ENCODE assay signal across 8 cellular contexts in the genomic region with DNA sequence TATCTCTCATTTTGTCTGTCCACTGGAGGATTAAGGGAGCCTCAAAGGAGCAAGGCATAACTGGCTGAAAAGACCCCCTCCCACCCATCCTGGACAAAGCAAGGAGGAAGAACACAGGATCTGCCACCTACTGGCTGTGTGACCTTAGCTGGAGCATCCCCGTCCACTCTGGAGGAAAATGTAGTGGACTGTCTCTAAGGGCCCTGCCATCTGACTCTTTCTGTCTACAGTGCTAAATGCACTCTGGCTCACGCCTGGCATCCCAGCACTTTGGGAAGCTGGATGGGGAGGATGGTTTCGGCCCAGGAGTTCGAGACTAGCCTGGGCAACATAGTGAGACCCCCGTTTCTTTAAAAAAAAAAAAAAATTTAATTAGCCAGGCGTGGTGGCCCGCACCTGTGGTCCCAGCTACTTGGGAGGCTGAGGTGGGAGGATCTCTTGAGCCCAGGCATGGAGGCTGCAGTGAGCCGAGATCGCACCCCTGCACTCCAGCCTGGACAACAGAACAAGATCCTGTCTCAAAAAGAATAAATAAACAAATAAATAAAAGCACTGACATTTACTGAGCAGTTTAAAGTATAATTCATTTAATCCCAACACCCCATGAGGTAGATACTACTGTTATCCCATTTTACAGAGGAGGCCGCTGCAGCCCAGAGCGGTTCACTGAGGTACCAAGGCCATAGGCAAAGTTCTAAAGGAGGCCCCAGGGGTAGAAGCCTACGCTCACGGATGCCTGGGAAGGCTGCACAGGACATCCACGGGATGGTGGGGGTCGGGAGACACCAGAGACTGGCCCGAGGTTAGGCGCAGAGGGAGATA. TPM values are rescaled to one million over a fixed set of nuclear protein-coding genes. Genes with fewer than 3 reads are reported as not detected.
DNase-seq lines count a peak whose midpoint lies in the region; ATAC-seq and TF ChIP-seq lines count a peak whose summit lies in the region.

No MANE protein-coding gene starts in this region.

- no peak overlapping the region for H3K27ac Mint-ChIP-seq in CD4-positive, alpha-beta T cell

- POLR2A ChIA-PET in CD4-positive, alpha-beta T cell (lab: Charles Lee): interaction anchor here (0.9 to 14.8 kb wide), 6 partner anchors 8 to 47 kb away, joined by 3 to 304 read pairs (median 7); no protein-coding TSS in a partner anchor

- H3K36me3 ChIP-seq in body of pancreas (replicated peaks in 1 of 2; ENCODE audit: insufficient read depth in 1 of 2, low read depth in 2 of 2): no peaks in the 10 kb centered on the region
- no peaks in the 10 kb centered on the region for H3K36me3 ChIP-seq in tibial artery

- H3K4me3 ChIP-seq in body of pancreas (peak overlapping the region; percentile 20 to 41), lower leg skin (ENCODE audit: low read depth, poor library complexity, severe bottlenecking) (peak overlapping the region; percentile 64), tibial artery (peak overlapping the region; percentile 67 to 97)

- no peak for ATAC-seq in CD4-positive, alpha-beta T cell (ENCODE audit: poor library complexity)
- ATAC-seq in HG03280 (IDR thresholded peaks at IDR 0.05; ENCODE audit: unreplicated experiment): peak; percentile 13
- ATAC-seq in body of pancreas: peak; percentile 15

- peaks cover 54% of the 10 kb centered on the region for H3K4me1 Mint-ChIP-seq in CD4-positive, alpha-beta T cell (ENCODE audit: low read depth)

- peaks cover 48% of the 10 kb centered on the region for H3K4me1 ChIP-seq in body of pancreas
- peaks cover 0 to 59% (median 43%) of the 10 kb centered on the region in 4 donors for H3K4me1 ChIP-seq in tibial artery

- intact Hi-C loops in CD4-positive, alpha-beta T cell (cut with DNase I, micrococcal nuclease): loop anchor here (1.0 to 5.0 kb wide), 5 partner anchors 26 to 221 kb away; a partner anchor contains a TSS
- intact Hi-C loops in body of pancreas (cut with DNase I) (no loop called here), lower leg skin (cut with DNase I; ENCODE audit: low total_unique reads) (no loop called here), tibial artery (cut with DNase I; ENCODE audit: low total_unique reads) (loop anchor here (5.0 kb wide), 1 partner anchor 84 kb away; no protein-coding TSS in a partner anchor)

- H3K9me3 Mint-ChIP-seq in CD4-positive, alpha-beta T cell: no peaks in the 10 kb centered on the region

- H3K27ac ChIP-seq in CD4-positive, alpha-beta T cell (ENCODE audit: low read depth, low read length): peak overlapping the region; percentile 75
- H3K27ac ChIP-seq in body of pancreas (peak overlapping the region; percentile 91 to 92 (median 92)), tibial artery (peak overlapping the region; percentile 82 to 95)

- no peaks in the 10 kb centered on the region for H3K9me3 ChIP-seq in CD4-positive, alpha-beta T cell (ENCODE audit: control insufficient read depth, low read length)
- H3K9me3 ChIP-seq in body of pancreas (no peaks in the 10 kb centered on the region), tibial artery (no peaks in the 10 kb centered on the region)

- peaks cover 26% of the 10 kb centered on the region for H3K36me3 Mint-ChIP-seq in CD4-positive, alpha-beta T cell (ENCODE audit: low read depth)

- peak overlapping the region; percentile 99 for H3K4me3 Mint-ChIP-seq in CD4-positive, alpha-beta T cell

- TF ChIP-seq CTCF in CD4-positive, alpha-beta T cell (IDR thresholded peaks at IDR 0.05): no peak
- TF ChIP-seq CTCF in body of pancreas (IDR thresholded peaks at IDR 0.05) (no peak), lower leg skin (IDR thresholded peaks at IDR 0.05) (no peak), tibial artery (IDR thresholded peaks at IDR 0.05) (no peak)

- DNase-seq in CD4-positive, alpha-beta T cell: no peak
- peak in 1 of 4 donors; percentile 24 for DNase-seq in body of pancreas
- DNase-seq in lower leg skin (ENCODE audit: low spot score in 2 of 2): no peak
- DNase-seq in tibial artery: no peak
- DNase-seq in ureter (ENCODE audit: low spot score): no peak
- no peak for DNase-seq in NAMALWA (ENCODE audit: low spot score)
- DNase-seq in DMS79 (lab: John Stamatoyannopoulos, UW): no peak

- no peak for TF ChIP-seq POLR2A in body of pancreas (IDR thresholded peaks at IDR 0.05)
- no peak for TF ChIP-seq POLR2A in lower leg skin (IDR thresholded peaks at IDR 0.05)

- no peaks in the 10 kb centered on the region for H3K27me3 ChIP-seq in CD4-positive, alpha-beta T cell (ENCODE audit: control insufficient read depth, insufficient read depth, low read length)
- H3K27me3 ChIP-seq in body of pancreas (no peaks in the 10 kb centered on the region), tibial artery (no peaks in the 10 kb centered on the region)

- no peaks in the 10 kb centered on the region for H3K27me3 Mint-ChIP-seq in CD4-positive, alpha-beta T cell

- CTCF ChIA-PET in CD4-positive, alpha-beta T cell (lab: Charles Lee): interaction anchor here (1.0 to 1.5 kb wide), 5 partner anchors 24 to 42 kb away, joined by 3 to 5 read pairs (median 3); no protein-coding TSS in a partner anchor

- 36 to 37% methylated on average over 17 of the region's 17 CpGs for WGBS in body of pancreas, 2 donors
- WGBS in lower leg skin, 2 donors: 24 to 26% methylated on average over 17 of the region's 17 CpGs

RNA-seq across cellular contexts. Expression of a gene that starts 1.1 kb away (rescaled TPM):
- total RNA-seq in CD4-positive, alpha-beta T cell: 10 to 100 TPM; 89.3 to 97.6 TPM
- total RNA-seq in body of pancreas (10 to 100 TPM; 35.6 to 42.3 TPM), lower leg skin (10 to 100 TPM; 32.4 to 41.7 (median 35.3) TPM), ureter (103 TPM)

RNA-seq across cellular contexts. Expression of a gene that starts 15.9 kb away (rescaled TPM):
- not detected for total RNA-seq in CD4-positive, alpha-beta T cell
- total RNA-seq in body of pancreas: not detected
- not detected for total RNA-seq in lower leg skin
- not detected for total RNA-seq in ureter

RNA-seq across cellular contexts. Expression of a gene that starts 54.8 kb away (rescaled TPM):
- 1 to 10 TPM in 1 of 2 experiments, under 1 TPM in 1; 0.82 to 1.7 TPM for total RNA-seq in CD4-positive, alpha-beta T cell
- 1 to 10 TPM; 3.4 to 6.9 TPM for total RNA-seq in body of pancreas
- total RNA-seq in lower leg skin: 10 to 100 TPM in 2 of 4 donors, 1 to 10 TPM in 2; 6.6 to 16.2 (median 10.9) TPM
- 15.9 TPM for total RNA-seq in ureter

Comparison
In these comparisons a context has a peak if more than half of its experiments do, and no peak if none do; other contexts are left out.
1. H3K4me3 ChIP-seq: peak in every context shown above with its lines; median percentile 82 in tibial artery; 64 in lower leg skin; 30 in body of pancreas.
2. intact Hi-C loops: an anchor here in CD4-positive, alpha-beta T cell (1.0 to 5.0 kb wide) and tibial artery (5.0 kb wide); none called in body of pancreas and lower leg skin.